27 cellular contexts compared by ENCODE assay signal in genomic region chr2:187481543-187481942, GRCh38.
"Had no signal": no experiment of that assay in that cellular context is flagged by ENCODE, and none has a peak within 500 bp of the region (broad histone marks: within the 10 kb centered on the region; RNA-seq: fewer than 3 reads in every experiment).

No MANE protein-coding gene starts in this region.

- H3K27me3 ChIP-seq: brain microvascular endothelial cell, colonic mucosa, esophagus squamous epithelium, gastroesophageal sphincter had no signal

- H3K4me1 ChIP-seq: colonic mucosa, esophagus squamous epithelium, gastroesophageal sphincter had no signal

- H3K4me3 ChIP-seq: colonic mucosa, esophagus squamous epithelium, gastroesophageal sphincter had no signal

- H3K9me3 ChIP-seq: colonic mucosa, esophagus squamous epithelium, gastroesophageal sphincter had no signal

- FAIRE-seq: astrocyte, bronchial epithelial cell had no signal

- H3K36me3 ChIP-seq: colonic mucosa had no signal

- ATAC-seq: activated naive CD4-positive, alpha-beta T cell treated with anti-CD3 and anti-CD28 coated beads, Interleukin-2, amount 50 U/mL, for 72 hours; activated T-cell treated with anti-CD3 and anti-CD28 coated beads, Interleukin-2, amount 50 U/mL, for 72 hours; gastroesophageal sphincter; WTC11 had no signal

- DNase-seq: activated CD4-positive, alpha-beta memory T cell treated with anti-CD3 and anti-CD28 coated beads, Interleukin-2, amount 10 ng/mL, durations not matched to agents 7 days and 5 days; activated CD4-positive, alpha-beta T cell treated with anti-CD3 and anti-CD28 coated beads for 1 hour; activated CD4-positive, alpha-beta T cell treated with anti-CD3 and anti-CD28 coated beads for 4 hours; activated CD4-positive, alpha-beta T cell treated with anti-CD3 and anti-CD28 coated beads, Interleukin-2, amount 10 ng/mL, durations not matched to agents 7 days and 5 days; activated CD4-positive, alpha-beta T cell treated with anti-CD3 and anti-CD28 coated beads, Interleukin-2, amount 50 U/mL, for 4 hours; activated CD8-positive, alpha-beta memory T cell treated with anti-CD3 and anti-CD28 coated beads, Interleukin-2, amount 50 U/mL, for 48 hours; activated gamma-delta T cell; activated naive CD4-positive, alpha-beta T cell; activated naive CD4-positive, alpha-beta T cell treated with anti-CD3 and anti-CD28 coated beads, Interleukin-2, amount 10 ng/mL, durations not matched to agents 7 days and 5 days; activated naive CD8-positive, alpha-beta T cell treated with anti-CD3 and anti-CD28 coated beads, Interleukin-2, amount 10 ng/mL, durations not matched to agents 7 days and 5 days; activated T-cell treated with anti-CD3 and anti-CD28 coated beads for 4 hours; activated T-cell treated with anti-CD3 and anti-CD28 coated beads, Interleukin-2, amount 50 U/mL, for 24 hours; activated T-cell treated with anti-CD3 and anti-CD28 coated beads, Interleukin-2, amount 50 U/mL, for 72 hours; brain microvascular endothelial cell; colonic mucosa; effector memory CD4-positive, alpha-beta T cell; endodermal cell; esophagus squamous epithelium; foreskin melanocyte; T-helper 2 cell had no signal

- H3K27ac ChIP-seq: brain microvascular endothelial cell, colonic mucosa, epithelial cell of prostate, esophagus squamous epithelium, gastroesophageal sphincter, VCaP had no signal
